In the genomic region with DNA sequence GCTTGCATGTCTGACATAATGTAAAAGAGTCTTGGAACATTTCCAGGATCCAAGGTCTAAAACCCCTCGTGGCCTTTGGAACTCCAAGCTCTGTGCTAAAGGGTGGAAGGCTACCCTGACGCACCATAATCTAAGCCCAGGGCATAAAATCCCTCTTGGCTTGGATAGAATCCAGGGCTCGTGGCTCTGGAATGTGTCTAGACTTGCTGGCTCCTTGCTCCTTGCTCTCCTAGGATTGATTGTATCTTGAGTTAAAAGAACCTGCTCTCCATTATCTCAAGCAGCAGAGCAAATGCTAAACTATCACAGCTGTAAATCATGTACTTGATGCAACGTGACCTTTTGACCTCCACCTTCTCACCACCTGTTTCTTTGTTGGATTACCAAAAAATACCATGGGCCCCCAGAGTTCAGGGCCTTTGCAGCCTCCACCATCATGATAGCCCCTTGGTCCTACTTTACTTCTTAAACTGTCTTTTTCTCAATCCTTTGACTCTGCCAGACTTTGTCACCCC, we compare ENCODE assay signal across 7 cellular contexts.
DNase-seq lines count a peak whose midpoint lies in the region; ATAC-seq and TF ChIP-seq lines count a peak whose summit lies in the region.
"Not testable (repeated sequence)": the region's sequence is repeated elsewhere in the genome, so short reads cannot be mapped to it uniquely, and the experiment has no call there.

No MANE protein-coding gene starts in this region.

- H3K4me1 Mint-ChIP-seq in H9, neural progenitor cell: not testable (repeated sequence)

- H2BK120ac ChIP-seq in H9 (ENCODE audit: low read depth, low read length, poor library complexity, severe bottlenecking); mesendoderm (ENCODE audit: low read depth, low read length): not testable (repeated sequence)

- H3K27ac ChIP-seq in H9 (ENCODE audit: insufficient read length, low read depth, low read length); mesendoderm (ENCODE audit: low read depth, low read length); neural progenitor cell: not testable (repeated sequence)
- peak overlapping the region; percentile 68 for H3K27ac ChIP-seq in cardiac muscle cell

- no CpG with 5 or more reads among the region's 4 CpGs for WGBS in H9 (ENCODE audit: extremely low coverage, insufficient read length, low lambda C conversion rate)
- no CpG with 5 or more reads among the region's 4 CpGs for WGBS in mesendoderm (ENCODE audit: extremely low coverage, insufficient coverage, low lambda C conversion rate)

- H3T11ph ChIP-seq in H9 (ENCODE audit: low read length), result not testable (repeated sequence)

- not testable (repeated sequence) for H3K27me3 Mint-ChIP-seq in H9 (ENCODE audit: low read depth); neural progenitor cell (ENCODE audit: insufficient read depth, low read depth)

- H2BK15ac ChIP-seq in H9 (ENCODE audit: low read depth, low read length); mesendoderm (replicated peaks; ENCODE audit: low read depth): not testable (repeated sequence)

- not testable (repeated sequence) for H3K79me2 ChIP-seq in H9 (ENCODE audit: insufficient read depth, low read length); mesendoderm (ENCODE audit: control insufficient read depth, insufficient read depth, low read length); neural progenitor cell (ENCODE audit: low read depth)

- H4K8ac ChIP-seq in H9 (replicated peaks; ENCODE audit: insufficient read length, low read depth, low read length); mesendoderm (ENCODE audit: low read depth, low read length): not testable (repeated sequence)

- H3K79me1 ChIP-seq in H9 (ENCODE audit: insufficient read depth, low read depth, low read length, poor library complexity, severe bottlenecking); mesendoderm (ENCODE audit: low read length): not testable (repeated sequence)

- not testable (repeated sequence) for H3K18ac ChIP-seq in H9 (ENCODE audit: insufficient read length, low read depth, low read length); mesendoderm (ENCODE audit: low read length)

- DNase-seq in BE2C (peak; percentile 4), NCI-H2171 treated with DMSO at 0.1 percent for 48 hours (lab: John Stamatoyannopoulos, UW) (peak; percentile 9), mesendoderm (peak; percentile 25)
- DNase-seq in H9; cardiac muscle cell (ENCODE audit: low read depth in 1 of 2, low spot score in 1 of 2); neural progenitor cell (ENCODE audit: low spot score): not testable (repeated sequence)

- not testable (repeated sequence) for H2BK20ac ChIP-seq in H9 (ENCODE audit: low read depth, low read length, poor library complexity, severe bottlenecking)

- H3K4me1 ChIP-seq in BE2C; H9 (ENCODE audit: insufficient read depth, low read length); cardiac muscle cell (ENCODE audit: low read depth); mesendoderm (ENCODE audit: control insufficient read depth, low read depth, low read length); neural progenitor cell: not testable (repeated sequence)

- not testable (repeated sequence) for H2BK5ac ChIP-seq in H9 (ENCODE audit: insufficient read length, low read length); mesendoderm (ENCODE audit: low read length)

- not testable (repeated sequence) for H3K36me3 ChIP-seq in BE2C; cardiac muscle cell; mesendoderm (ENCODE audit: control insufficient read depth, insufficient read depth, low read length); neural progenitor cell

- H2AK5ac ChIP-seq in H9 (ENCODE audit: insufficient read length, low read length); mesendoderm (ENCODE audit: low read length): not testable (repeated sequence)

- peak overlapping the region in 2 of 3 experiments; percentile 3 to 24; a peak in 3 of 7 replicates for H3K27ac Mint-ChIP-seq in H9
- H3K27ac Mint-ChIP-seq in neural progenitor cell, result peak overlapping the region; percentile 44

- not testable (repeated sequence) for H3K9ac ChIP-seq in H9 (ENCODE audit: extremely low read depth, insufficient read length, low read length); mesendoderm (ENCODE audit: low read length); neural progenitor cell

- H2AFZ ChIP-seq in H9 (ENCODE audit: low read length); neural progenitor cell (replicated peaks): not testable (repeated sequence)

- H4K91ac ChIP-seq in H9 (ENCODE audit: insufficient read length, low read depth, low read length), result not testable (repeated sequence)

- H3K4ac ChIP-seq in H9 (ENCODE audit: low read depth, low read length); mesendoderm (ENCODE audit: low read depth, low read length): not testable (repeated sequence)

- ATAC-seq in SK-N-SH treated with all-trans-retinoic acid at 6 μM for 48 hours, result not testable (repeated sequence)

- not testable (repeated sequence) for H3K23me2 ChIP-seq in H9 (ENCODE audit: insufficient read length, low read depth, low read length, poor library complexity, severe bottlenecking)

- H3K4me3 ChIP-seq in BE2C (ENCODE audit: low read depth, low read length); cardiac muscle cell; mesendoderm (ENCODE audit: low read length); neural progenitor cell: not testable (repeated sequence)

- not testable (repeated sequence) for H3K14ac ChIP-seq in H9 (ENCODE audit: insufficient read depth, low read length)

- not testable (repeated sequence) for H3K9me3 ChIP-seq in BE2C; H9 (ENCODE audit: control insufficient read depth, low read depth, low read length); cardiac muscle cell (ENCODE audit: low read depth); neural progenitor cell (ENCODE audit: low read depth)

- H4K5ac ChIP-seq in H9 (ENCODE audit: insufficient read length, low read depth, low read length); mesendoderm (ENCODE audit: low read length): not testable (repeated sequence)

- not testable (repeated sequence) for H4K20me1 ChIP-seq in H9 (ENCODE audit: control insufficient read depth, insufficient read depth, insufficient read length); neural progenitor cell (ENCODE audit: low read depth)

- not testable (repeated sequence) for H3K23ac ChIP-seq in H9 (ENCODE audit: insufficient read length, low read depth, low read length); mesendoderm (ENCODE audit: low read length)

- not testable (repeated sequence) for TF ChIP-seq CTCF in BE2C (IDR thresholded peaks at IDR 0.05; ENCODE audit: low read depth, low read length); H9 (conservative IDR thresholded peaks at IDR 0.05); cardiac muscle cell (IDR thresholded peaks at IDR 0.05; ENCODE audit: low read depth, low read length); neural progenitor cell (IDR thresholded peaks at IDR 0.05)

- not testable (repeated sequence) for H3K27me3 ChIP-seq in BE2C; H9 (ENCODE audit: insufficient read depth, low read length); cardiac muscle cell; mesendoderm (ENCODE audit: insufficient read depth, low read length, poor library complexity); neural progenitor cell

- not testable (repeated sequence) for H3F3A ChIP-seq in neural progenitor cell (ENCODE audit: low read depth)

- H3K9me3 Mint-ChIP-seq in H9, neural progenitor cell: not testable (repeated sequence)

- not testable (repeated sequence) for H3K36me3 Mint-ChIP-seq in H9 (ENCODE audit: insufficient read depth in 1 of 3, low read depth in 3 of 3); neural progenitor cell

- not testable (repeated sequence) for H2BK12ac ChIP-seq in H9 (ENCODE audit: insufficient read length, low read depth, low read length)

- not testable (repeated sequence) for H3K56ac ChIP-seq in H9 (ENCODE audit: insufficient read length, low read depth, low read length); mesendoderm (ENCODE audit: low read length)

- H3K4me2 ChIP-seq in H9 (ENCODE audit: insufficient read depth, insufficient read length, low read length); mesendoderm (ENCODE audit: low read length); neural progenitor cell: not testable (repeated sequence)

- not testable (repeated sequence) for H3K4me3 Mint-ChIP-seq in H9, neural progenitor cell

TF ChIP-seq in SK-N-SH treated with all-trans-retinoic acid at 6 μM for 48 hours, 23 proteins besides CTCF, POLR2A, EP300 and RAD21:
- peak; percentile 33; the same call in 1 of the 2 replicates for TF ChIP-seq ISL1 (CRISPR knock-in tag; IDR thresholded peaks at IDR 0.05)
TF ChIP-seq in SK-N-SH treated with all-trans-retinoic acid at 6 μM for 48 hours: peak in this region for 1; not testable (repeated sequence) for 22.
